Comparison of ENCODE assay signal across 1 cellular context in genomic region chr5:112979723-112980122, GRCh38.
TF ChIP-seq lines count a peak whose summit lies in the region.

No MANE protein-coding gene starts in this region.

TF ChIP-seq in endothelial cell of umbilical vein, 7 proteins besides CTCF, POLR2A, EP300 and RAD21:
- no peak for TF ChIP-seq EZH2 (IDR thresholded peaks at IDR 0.05; ENCODE audit: borderline replicate concordance, low read depth, low read length, severe bottlenecking)
- TF ChIP-seq FOS (IDR thresholded peaks at IDR 0.05; ENCODE audit: borderline replicate concordance, insufficient read depth, low read length), result no peak
- no peak for TF ChIP-seq GATA2 (IDR thresholded peaks at IDR 0.05; ENCODE audit: insufficient read depth, insufficient read length, low read depth, low read length)
- TF ChIP-seq POLR2AphosphoS5 (IDR thresholded peaks at IDR 0.05; ENCODE audit: insufficient read depth, low read depth, low read length), result no peak
